In the genomic region with DNA sequence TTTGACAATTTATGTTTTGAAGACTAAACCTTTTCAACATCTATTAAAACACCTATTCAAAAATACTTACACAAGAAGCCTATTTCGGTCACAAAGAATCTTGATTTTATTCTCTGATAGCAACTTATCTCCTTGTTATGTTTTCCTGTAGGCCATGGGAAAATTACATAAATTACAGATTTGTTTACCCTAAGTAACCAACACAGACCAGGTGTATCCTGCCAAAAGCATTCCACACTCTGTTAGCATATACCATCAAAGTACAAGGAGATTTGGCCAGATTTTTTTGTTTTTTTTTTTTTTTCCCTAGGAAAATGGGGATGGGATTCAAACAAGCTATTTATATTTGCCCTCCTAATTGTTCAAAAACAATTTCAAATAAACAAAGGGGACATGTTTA, we compare ENCODE assay signal across 29 cellular contexts.
"Had no signal": no experiment of that assay in that cellular context is flagged by ENCODE, and none has a peak within 500 bp of the region (broad histone marks: within the 10 kb centered on the region; RNA-seq: fewer than 3 reads in every experiment).

No MANE protein-coding gene starts in this region.

- H3K27ac ChIP-seq: body of pancreas, colonic mucosa, dorsolateral prefrontal cortex, epithelial cell of prostate, esophagus squamous epithelium, gastroesophageal sphincter, heart left ventricle had no signal

- H3K4me3 ChIP-seq: body of pancreas, colonic mucosa, dorsolateral prefrontal cortex, esophagus squamous epithelium, gastroesophageal sphincter, heart left ventricle had no signal

- H3K9me3 Mint-ChIP-seq: activated T-helper 17 cell treated with anti-CD3 and anti-CD28 coated beads, Interleukin-2, amount 50 U/mL, for 72 hours had no signal

- H3K9me3 ChIP-seq: body of pancreas, colonic mucosa, esophagus squamous epithelium, gastroesophageal sphincter had no signal

- H3K36me3 ChIP-seq: colonic mucosa, esophagus squamous epithelium, gastroesophageal sphincter, heart left ventricle had no signal

- DNase-seq: activated CD4-positive, alpha-beta T cell treated with anti-CD3 and anti-CD28 coated beads for 48 hours; activated CD4-positive, alpha-beta T cell treated with anti-CD3 and anti-CD28 coated beads, Interleukin-2, amount 50 U/mL, for 1 hour; activated CD4-positive, alpha-beta T cell treated with anti-CD3 and anti-CD28 coated beads, Interleukin-2, amount 50 U/mL, for 48 hours; activated CD8-positive, alpha-beta memory T cell treated with anti-CD3 and anti-CD28 coated beads for 24 hours; activated CD8-positive, alpha-beta T cell treated with anti-CD3 and anti-CD28 coated beads for 36 hours; activated effector memory CD4-positive, alpha-beta T cell treated with Interleukin-2 at 50 U/mL for 16 hours; activated gamma-delta T cell treated with Interleukin-2 at 50 U/mL for 16 hours; activated naive CD4-positive, alpha-beta T cell treated with anti-CD3 and anti-CD28 coated beads, Interleukin-2, amount 50 U/mL, for 16 hours; activated naive CD4-positive, alpha-beta T cell treated with Interleukin-2 at 50 U/mL for 16 hours; activated T-cell treated with anti-CD3 and anti-CD28 coated beads, Interleukin-2, amount 50 U/mL, for 4 hours; amniotic stem cell; anterior cingulate cortex; body of pancreas; central memory CD4-positive, alpha-beta T cell; cerebellar nuclear complex; colonic mucosa; dorsolateral prefrontal cortex; effector memory CD4-positive, alpha-beta T cell; endodermal cell; esophagus squamous epithelium; foreskin melanocyte; glutamatergic neuron; heart left ventricle; T-helper 2 cell had no signal

- H3K36me3 Mint-ChIP-seq: activated naive CD8-positive, alpha-beta T cell; WTC11 had no signal

- H3K4me1 Mint-ChIP-seq: activated T-helper 17 cell treated with anti-CD3 and anti-CD28 coated beads, Interleukin-2, amount 50 U/mL, for 72 hours; endodermal cell; WTC11 had no signal

- ATAC-seq: activated CD8-positive, alpha-beta T cell treated with anti-CD3 and anti-CD28 coated beads for 36 hours; activated T-cell treated with anti-CD3 and anti-CD28 coated beads, Interleukin-2, amount 50 U/mL, for 4 hours; activated T-helper 17 cell treated with anti-CD3 and anti-CD28 coated beads, Interleukin-2, amount 50 U/mL, for 72 hours; body of pancreas; gastroesophageal sphincter; heart left ventricle; WTC11 had no signal

- H3K4me3 Mint-ChIP-seq: activated CD8-positive, alpha-beta T cell treated with anti-CD3 and anti-CD28 coated beads for 36 hours; activated naive CD8-positive, alpha-beta T cell; activated T-cell treated with anti-CD3 and anti-CD28 coated beads, Interleukin-2, amount 50 U/mL, for 4 hours; activated T-helper 17 cell treated with anti-CD3 and anti-CD28 coated beads, Interleukin-2, amount 50 U/mL, for 72 hours; endodermal cell; WTC11 had no signal

- H3K27me3 Mint-ChIP-seq: activated CD8-positive, alpha-beta T cell treated with anti-CD3 and anti-CD28 coated beads for 36 hours; activated naive CD8-positive, alpha-beta T cell; activated T-helper 17 cell treated with anti-CD3 and anti-CD28 coated beads, Interleukin-2, amount 50 U/mL, for 72 hours had no signal

- H3K4me1 ChIP-seq: body of pancreas, colonic mucosa, esophagus squamous epithelium, gastroesophageal sphincter, heart left ventricle had no signal

- H3K27me3 ChIP-seq: body of pancreas, colonic mucosa, esophagus squamous epithelium, gastroesophageal sphincter, heart left ventricle had no signal

- H3K27ac Mint-ChIP-seq: activated CD8-positive, alpha-beta T cell treated with anti-CD3 and anti-CD28 coated beads for 36 hours; activated naive CD8-positive, alpha-beta T cell; activated T-helper 17 cell treated with anti-CD3 and anti-CD28 coated beads, Interleukin-2, amount 50 U/mL, for 72 hours; endodermal cell; WTC11 had no signal
